Comparison of ENCODE assay signal across 8 cellular contexts in the genomic region with DNA sequence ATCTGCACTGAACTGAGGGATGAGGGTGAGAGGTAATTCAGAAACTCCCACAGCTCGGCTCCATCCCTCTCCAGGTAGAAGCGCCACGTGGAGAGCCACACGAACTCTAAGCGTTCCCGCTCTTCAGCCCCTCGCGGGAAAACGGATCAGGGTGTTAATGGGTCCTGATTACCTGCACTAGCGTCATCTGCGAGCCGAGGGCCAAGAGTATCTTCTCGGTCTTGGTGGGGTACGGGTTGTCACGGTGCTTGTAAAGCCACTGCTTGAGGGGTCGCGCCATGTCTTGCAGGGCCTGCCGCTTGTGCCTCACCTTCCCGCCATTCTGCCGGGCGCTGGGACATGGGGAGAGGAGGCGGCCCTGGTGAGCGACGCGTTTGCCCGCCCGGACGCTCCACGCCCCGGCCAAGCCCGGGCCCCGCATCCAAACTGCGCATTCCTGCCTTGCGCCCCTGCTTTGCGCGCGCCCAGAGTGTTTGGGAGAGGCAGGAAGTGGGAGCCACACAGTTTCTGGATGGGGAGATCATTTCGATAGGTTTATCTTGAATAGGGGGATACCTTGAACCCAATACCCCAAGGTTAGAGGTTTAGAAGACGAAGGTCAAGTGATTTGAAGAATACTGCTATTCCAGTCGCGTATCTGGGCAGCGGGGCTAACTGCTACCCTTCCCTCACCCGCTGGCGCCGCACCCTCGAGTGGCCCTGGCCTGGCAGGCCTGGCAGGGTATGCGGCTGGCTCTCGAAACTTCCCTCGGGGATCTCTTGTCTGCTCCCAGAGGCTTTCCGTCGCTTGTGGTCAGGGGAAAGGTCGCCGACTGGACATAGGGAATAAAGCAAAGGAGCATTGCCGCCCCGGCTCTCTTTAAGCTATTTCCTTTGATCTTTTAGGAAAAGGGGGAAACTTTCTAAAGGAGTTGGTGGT. TPM values are rescaled to one million over a fixed set of nuclear protein-coding genes. Genes with fewer than 3 reads are reported as not detected.
DNase-seq lines count a peak whose midpoint lies in the region; FAIRE-seq and TF ChIP-seq lines count a peak whose summit lies in the region.

No MANE protein-coding gene starts in this region.

- H2AFZ ChIP-seq in endothelial cell of umbilical vein (ENCODE audit: low read depth, low read length) (peak overlapping the region; percentile 15), neural cell (ENCODE audit: low read depth, low read length) (no peak overlapping the region)

- no peaks in the 10 kb centered on the region for H3K9me1 ChIP-seq in endothelial cell of umbilical vein (replicated peaks; ENCODE audit: control insufficient read depth, extremely low read depth, insufficient read depth, low read length)

- peaks cover 9% of the 10 kb centered on the region; the same call in 1 of the 2 replicates for H3K9me3 ChIP-seq in AG04450 (ENCODE audit: control insufficient read depth, insufficient read depth, low read length)
- H3K9me3 ChIP-seq in endothelial cell of umbilical vein (replicated peaks; ENCODE audit: control insufficient read depth, insufficient read depth, low read length) = no peaks in the 10 kb centered on the region
- no peaks in the 10 kb centered on the region for H3K9me3 ChIP-seq in neural cell (ENCODE audit: low read length)

- H3K4me3 ChIP-seq in AG04450 (ENCODE audit: low read depth, low read length) (peak overlapping the region; percentile 7), endothelial cell of umbilical vein (replicated peaks in 1 of 3; ENCODE audit: insufficient read depth in 1 of 3, low read depth in 1 of 3, low read length in 3 of 3) (no peak overlapping the region), neural cell (ENCODE audit: low read length) (peak overlapping the region; percentile 78)

- H3K9me2 ChIP-seq in neural cell (ENCODE audit: insufficient read depth, low read length) = no peaks in the 10 kb centered on the region

- no peak for FAIRE-seq in endothelial cell of umbilical vein (lab: Jason Lieb, UNC)

- DNase-seq in AG04450 (ENCODE audit: low read depth, low spot score) = no peak
- no peak for DNase-seq in RWPE1 (ENCODE audit: low spot score)
- DNase-seq in endothelial cell of umbilical vein (ENCODE audit: low read depth, low spot score) = no peak
- no peak for DNase-seq in caudate nucleus (lab: John Stamatoyannopoulos, UW)
- DNase-seq in globus pallidus (ENCODE audit: low spot score) = no peak
- no peak for DNase-seq in COLO829 (ENCODE audit: low spot score)
- no peak for DNase-seq in NCI-H187 treated with DMSO at 0.1 percent for 48 hours (lab: John Stamatoyannopoulos, UW)

- H3K9ac ChIP-seq in endothelial cell of umbilical vein (replicated peaks; ENCODE audit: extremely low read depth, insufficient read depth, low read length) (no peak overlapping the region), neural cell (ENCODE audit: low read length) (no peak overlapping the region)

- no peak overlapping the region for H3K4me2 ChIP-seq in endothelial cell of umbilical vein (ENCODE audit: insufficient read depth, low read length)
- H3K4me2 ChIP-seq in neural cell (ENCODE audit: low read length) = peak overlapping the region; percentile 17

- no peak overlapping the region for H3K27ac ChIP-seq in AG04450 (ENCODE audit: low read depth, low read length)
- peak overlapping the region; percentile 99 for H3K27ac ChIP-seq in RWPE1
- H3K27ac ChIP-seq in endothelial cell of umbilical vein (ENCODE audit: insufficient read depth, low read depth, low read length) = no peak overlapping the region
- H3K27ac ChIP-seq in neural cell (ENCODE audit: low read length) = no peak overlapping the region
- H3K27ac ChIP-seq in caudate nucleus (ENCODE audit: low read depth, low read length) = no peak overlapping the region

- no peaks in the 10 kb centered on the region for H3F3A ChIP-seq in neural cell (ENCODE audit: insufficient read depth, low read length, poor library complexity, severe bottlenecking)

- no TSS peak for BruUV-seq in endothelial cell of umbilical vein (replicated peaks; lab: Mats Ljungman, UMichigan)

- peaks cover 45% of the 10 kb centered on the region for H3K27me3 ChIP-seq in AG04450 (ENCODE audit: control insufficient read depth, insufficient read depth, low read length)
- peaks cover 59 to 90% of the 10 kb centered on the region in 2 experiments for H3K27me3 ChIP-seq in endothelial cell of umbilical vein (ENCODE audit: control insufficient read depth in 2 of 2, insufficient read depth in 2 of 2, low read length in 2 of 2)
- peaks cover 74% of the 10 kb centered on the region for H3K27me3 ChIP-seq in neural cell (ENCODE audit: insufficient read depth, low read depth, low read length)

- no peak for TF ChIP-seq RAD21 in neural cell (conservative IDR thresholded peaks at IDR 0.05)

- H3K36me3 ChIP-seq in endothelial cell of umbilical vein (ENCODE audit: control insufficient read depth in 2 of 2, extremely low read depth in 1 of 2, insufficient read depth in 2 of 2, low read length in 2 of 2) (no peaks in the 10 kb centered on the region), neural cell (ENCODE audit: insufficient read depth, low read length) (no peaks in the 10 kb centered on the region)

- TF ChIP-seq CTCF in AG04450 (IDR thresholded peaks at IDR 0.05; ENCODE audit: low read depth, low read length) (no peak), RWPE1 (conservative IDR thresholded peaks at IDR 0.05; ENCODE audit: low read depth) (no peak), endothelial cell of umbilical vein (IDR thresholded peaks at IDR 0.05; ENCODE audit: extremely low read depth in 1 of 2, insufficient read depth in 1 of 2, low read depth in 1 of 2, low read length in 2 of 2) (no peak), neural cell (IDR thresholded peaks at IDR 0.05; ENCODE audit: poor library complexity, severe bottlenecking) (no peak)

- CTCF ChIA-PET in AG04450 (lab: Charles Lee) (interaction anchor here (0.6 to 4.7 kb wide), 32 partner anchors 12 to 644 kb away, joined by 3 to 63 read pairs (median 4); a partner anchor contains a TSS), RWPE1 (lab: Yijun Ruan, JAX) (interaction anchor here (0.5 to 0.7 kb wide), 6 partner anchors 81 to 993 kb away, joined by 3 to 12 read pairs (median 4); no protein-coding TSS in a partner anchor), endothelial cell of umbilical vein (lab: Charles Lee) (interaction anchor here (0.7 to 4.7 kb wide), 15 partner anchors 9 to 652 kb away, joined by 3 to 86 read pairs (median 5); a partner anchor contains a TSS)

- TF ChIP-seq POLR2A in endothelial cell of umbilical vein (IDR thresholded peaks at IDR 0.05; ENCODE audit: low read depth, low read length) = no peak

- dilution Hi-C loops in endothelial cell of umbilical vein (cut with MboI; ENCODE audit: extremely low pct_ligation_motif_present, low sequenced_read_pairs) = no loop called here

- no peak for TF ChIP-seq EP300 in neural cell (conservative IDR thresholded peaks at IDR 0.05; ENCODE audit: poor library complexity, severe bottlenecking)

- POLR2A ChIA-PET in AG04450 (lab: Yijun Ruan, JAX) (interaction anchor here (1.5 kb wide), 1 partner anchor 13 kb away, joined by 3 read pairs; no protein-coding TSS in a partner anchor), RWPE1 (lab: Yijun Ruan, JAX; ENCODE audit: low non-redundant PET) (no interaction called here), endothelial cell of umbilical vein (lab: Charles Lee) (no interaction called here)

- peaks cover 25% of the 10 kb centered on the region for H3K4me1 ChIP-seq in endothelial cell of umbilical vein (ENCODE audit: control insufficient read depth, extremely low read depth, insufficient read depth, low read length)

- H4K20me1 ChIP-seq in endothelial cell of umbilical vein (replicated peaks; ENCODE audit: control insufficient read depth, extremely low read depth, insufficient read depth, low read length) (no peaks in the 10 kb centered on the region), neural cell (ENCODE audit: insufficient read depth) (no peaks in the 10 kb centered on the region)

- H3K79me2 ChIP-seq in endothelial cell of umbilical vein (ENCODE audit: control insufficient read depth, insufficient read depth, low read length) = no peaks in the 10 kb centered on the region
- H3K79me2 ChIP-seq in neural cell (replicated peaks; ENCODE audit: insufficient read depth, low read length) = no peaks in the 10 kb centered on the region

- intact Hi-C loops in endothelial cell of umbilical vein (cut with micrococcal nuclease) = loop anchor here (1.0 to 5.0 kb wide), 8 partner anchors 42 to 641 kb away; a partner anchor contains a TSS

TF ChIP-seq in endothelial cell of umbilical vein, 7 proteins besides CTCF, POLR2A, EP300 and RAD21:
- TF ChIP-seq JUN (IDR thresholded peaks at IDR 0.05; ENCODE audit: borderline replicate concordance, insufficient read depth, insufficient read length, low read depth) = no peak
- TF ChIP-seq EZH2 (IDR thresholded peaks at IDR 0.05; ENCODE audit: borderline replicate concordance, low read depth, low read length, severe bottlenecking) = peak; percentile 18
TF ChIP-seq in endothelial cell of umbilical vein: peak in this region for 1.

TF ChIP-seq in neural cell, 6 proteins besides CTCF, POLR2A, EP300 and RAD21 (continues in another document):
- TF ChIP-seq EZH2 (IDR thresholded peaks at IDR 0.05; ENCODE audit: borderline replicate concordance, insufficient read depth, low read length, poor library complexity, severe bottlenecking) (no peak), TAF1 (IDR thresholded peaks at IDR 0.05; ENCODE audit: low read depth) (no peak)

RNA-seq across cellular contexts. Expression of a gene that starts 4.2 kb away (rescaled TPM):
- polyA plus RNA-seq in AG04450 (2011; rRNA removed) = 0.76 and 0.87 TPM in 2 replicates
- polyA minus RNA-seq in AG04450 (2011; rRNA and poly(A)+ RNA removed) = 0.51 and 1.2 TPM in 2 replicates
- not detected in 2 replicates for total RNA-seq in endothelial cell of umbilical vein
- not detected in 2 replicates for polyA plus RNA-seq in endothelial cell of umbilical vein
- polyA plus RNA-seq in endothelial cell of umbilical vein (2011; cell fraction: cytosol; rRNA removed) = 0.04 TPM in 1 of 2 replicates, not detected in the other
- 0.11 TPM in 1 of 2 replicates, not detected in the other for polyA plus RNA-seq in endothelial cell of umbilical vein (2011; cell fraction: nucleus; rRNA removed)
- not detected in 2 replicates for polyA plus RNA-seq in endothelial cell of umbilical vein (2012)
- not detected in 2 replicates for polyA minus RNA-seq in endothelial cell of umbilical vein
- polyA minus RNA-seq in endothelial cell of umbilical vein (2011; cell fraction: cytosol; rRNA and poly(A)+ RNA removed) = not detected
- not detected in 2 replicates for polyA minus RNA-seq in endothelial cell of umbilical vein (2011; cell fraction: nucleus; rRNA and poly(A)+ RNA removed)
- polyA plus RNA-seq in neural cell = not detected in 2 replicates
- not detected in 2 replicates for polyA minus RNA-seq in neural cell

Comparison
In these comparisons a context has a peak if more than half of its experiments do, and no peak if none do; other contexts are left out.
1. H3K4me3 ChIP-seq: peak in AG04450 (single experiment) and neural cell (single experiment); none in endothelial cell of umbilical vein (0 of 3).